In genomic region chr7:111232249-111233084, GRCh38 we compare ENCODE assay signal across 8 cellular contexts.
DNase-seq lines count a peak whose midpoint lies in the region; ATAC-seq, FAIRE-seq and TF ChIP-seq lines count a peak whose summit lies in the region.

No MANE protein-coding gene starts in this region.

- H3K4me3 ChIP-seq in MG63, result no peak overlapping the region
- no peak overlapping the region for H3K4me3 ChIP-seq in vagina

- no peak for TF ChIP-seq POLR2A in vagina (IDR thresholded peaks at IDR 0.05)

- H3K36me3 ChIP-seq in MG63 (no peaks in the 10 kb centered on the region), vagina (no peaks in the 10 kb centered on the region)

- DNase-seq in HCEC 1CT (peak; percentile 83), MV-4-11 (lab: John Stamatoyannopoulos, UW) (peak; percentile 47), foreskin keratinocyte (peak; percentile 42 to 71), MG63 (no peak), vagina (ENCODE audit: extremely low spot score in 2 of 2) (no peak), frontal cortex (ENCODE audit: low spot score in 2 of 2) (no peak), NCI-H446 (lab: John Stamatoyannopoulos, UW) (no peak)

- H3K9me3 ChIP-seq in MG63 (no peaks in the 10 kb centered on the region), vagina (no peaks in the 10 kb centered on the region)

- ATAC-seq in GM18499 (IDR thresholded peaks at IDR 0.05; ENCODE audit: insufficient read depth, unreplicated experiment), result peak; percentile 68
- ATAC-seq in foreskin keratinocyte, result peak; percentile 98

- no peak overlapping the region for H3K27ac ChIP-seq in foreskin keratinocyte
- H3K27ac ChIP-seq in vagina, result no peak overlapping the region

- FAIRE-seq in frontal cortex (lab: Jason Lieb, UNC), result no peak

- intact Hi-C loops in vagina (cut with DNase I), result no loop called here

- H3K27me3 ChIP-seq in foreskin keratinocyte, result no peaks in the 10 kb centered on the region
- H3K27me3 ChIP-seq in MG63, result no peaks in the 10 kb centered on the region
- H3K27me3 ChIP-seq in vagina, result no peaks in the 10 kb centered on the region

- H3K4me1 ChIP-seq in foreskin keratinocyte, result peaks cover 8% of the 10 kb centered on the region
- H3K4me1 ChIP-seq in vagina, result no peaks in the 10 kb centered on the region

- TF ChIP-seq CTCF in foreskin keratinocyte (conservative IDR thresholded peaks at IDR 0.05) (no peak), vagina (IDR thresholded peaks at IDR 0.05) (no peak)

Comparison
In these comparisons a context has a peak if more than half of its experiments do, and no peak if none do; other contexts are left out.
1. DNase-seq: peak in HCEC 1CT (single experiment), MV-4-11 (single experiment) and foreskin keratinocyte (2 of 2); none in MG63 (single experiment), vagina (0 of 2), frontal cortex (0 of 2) and NCI-H446 (0 of 2).